In genomic region chr17:8029121-8029520, GRCh38 we compare ENCODE assay signal across 25 cellular contexts. TPM values are rescaled to one million over a fixed set of nuclear protein-coding genes. Genes with fewer than 3 reads are reported as not detected.
DNase-seq lines count a peak whose midpoint lies in the region; ATAC-seq, FAIRE-seq and TF ChIP-seq lines count a peak whose summit lies in the region.
"Had no signal": no experiment of that assay in that cellular context is flagged by ENCODE, and none has a peak within 500 bp of the region (broad histone marks: within the 10 kb centered on the region; RNA-seq: fewer than 3 reads in every experiment).

No MANE protein-coding gene starts in this region.

- H3K4me3 ChIP-seq in BJ (ENCODE audit: low read depth, low read length) (no peak overlapping the region), cardiac fibroblast (replicated peaks in 1 of 2; ENCODE audit: low read depth in 2 of 2, low read length in 2 of 2) (no peak overlapping the region), right lobe of liver (no peak overlapping the region)
- H3K4me3 ChIP-seq: gastrocnemius medialis, neural progenitor cell, SJCRH30, thoracic aorta had no signal

- peaks cover 0 to 14% (median 0%) of the 10 kb centered on the region in 4 donors for H3K4me1 ChIP-seq in right lobe of liver
- H3K4me1 ChIP-seq: gastrocnemius medialis, neural progenitor cell had no signal

- no peak overlapping the region for H3K27ac Mint-ChIP-seq in glutamatergic neuron (ENCODE audit: unreplicated experiment)
- H3K27ac Mint-ChIP-seq: activated B cell treated with CpG ODN at 0.5 μM for 24 hours; activated CD4-positive, alpha-beta memory T cell treated with anti-CD3 and anti-CD28 coated beads, Interleukin-2, amount 10 ng/mL, durations not matched to agents 7 days and 5 days; activated naive CD4-positive, alpha-beta T cell treated with anti-CD3 and anti-CD28 coated beads for 36 hours; neural progenitor cell; stimulated activated effector memory CD8-positive, alpha-beta T cell treated with anti-CD3 and anti-CD28 coated beads, Interleukin-12 subunit alpha, Interleukin-12 subunit beta, amount 100 ng/mL, for 72 hours had no signal

- H3K36me3 ChIP-seq in BJ (ENCODE audit: control insufficient read depth, insufficient read depth, low read length) (no peaks in the 10 kb centered on the region), right lobe of liver (no peaks in the 10 kb centered on the region)
- H3K36me3 ChIP-seq: gastrocnemius medialis, neural progenitor cell, SJCRH30, thoracic aorta had no signal

- H3K9me3 Mint-ChIP-seq in glutamatergic neuron (ENCODE audit: unreplicated experiment): peaks cover 2% of the 10 kb centered on the region
- H3K9me3 Mint-ChIP-seq: activated B cell treated with CpG ODN at 0.5 μM for 24 hours; activated CD4-positive, alpha-beta memory T cell treated with anti-CD3 and anti-CD28 coated beads, Interleukin-2, amount 10 ng/mL, durations not matched to agents 7 days and 5 days; activated naive CD4-positive, alpha-beta T cell treated with anti-CD3 and anti-CD28 coated beads for 36 hours; neural progenitor cell; stimulated activated effector memory CD8-positive, alpha-beta T cell treated with anti-CD3 and anti-CD28 coated beads, Interleukin-12 subunit alpha, Interleukin-12 subunit beta, amount 100 ng/mL, for 72 hours had no signal

- no peaks in the 10 kb centered on the region for H3K9me3 ChIP-seq in right lobe of liver
- H3K9me3 ChIP-seq: gastrocnemius medialis, SJCRH30, thoracic aorta had no signal

- CTCF ChIA-PET in BJ (lab: Yijun Ruan, JAX): interaction anchor here (1.7 to 2.0 kb wide), 2 partner anchors 29 to 31 kb away, joined by 3 to 5 read pairs; no protein-coding TSS in a partner anchor

- no peak overlapping the region for H3K27ac ChIP-seq in right lobe of liver
- H3K27ac ChIP-seq: gastrocnemius medialis, neural progenitor cell, SJCRH30, thoracic aorta had no signal

- DNase-seq in BJ (ENCODE audit: low read depth): peak; percentile 9
- DNase-seq in M059J (ENCODE audit: low read depth): peak; percentile 93
- peak; percentile 9 to 31 for DNase-seq in cardiac fibroblast (ENCODE audit: low read depth in 2 of 2)
- peak; percentile 30 for DNase-seq in kidney tubule cell (ENCODE audit: low spot score)
- no peak for DNase-seq in dermis blood vessel endothelial cell
- DNase-seq in glutamatergic neuron: no peak
- no peak for DNase-seq in right lobe of liver
- DNase-seq in GM12892 (ENCODE audit: insufficient read length): no peak
- DNase-seq: activated B cell treated with CpG ODN at 0.5 μM for 24 hours; activated CD4-positive, alpha-beta memory T cell treated with anti-CD3 and anti-CD28 coated beads, Interleukin-2, amount 10 ng/mL, durations not matched to agents 7 days and 5 days; activated naive CD4-positive, alpha-beta T cell treated with anti-CD3 and anti-CD28 coated beads for 36 hours; gastrocnemius medialis; left colon; NCI-H1436 treated with DMSO at 0.1 percent for 48 hours; NCI-H2171; NCI-H69; SJCRH30 had no signal

- H3K4me1 Mint-ChIP-seq in glutamatergic neuron (ENCODE audit: low read depth, unreplicated experiment): no peaks in the 10 kb centered on the region
- H3K4me1 Mint-ChIP-seq: activated B cell treated with CpG ODN at 0.5 μM for 24 hours; activated CD4-positive, alpha-beta memory T cell treated with anti-CD3 and anti-CD28 coated beads, Interleukin-2, amount 10 ng/mL, durations not matched to agents 7 days and 5 days; neural progenitor cell; stimulated activated effector memory CD8-positive, alpha-beta T cell treated with anti-CD3 and anti-CD28 coated beads, Interleukin-12 subunit alpha, Interleukin-12 subunit beta, amount 100 ng/mL, for 72 hours had no signal

- FAIRE-seq in GM12892 (lab: Jason Lieb, UNC): no peak
- FAIRE-seq: colon, H1, HepG2 had no signal

- WGBS in right lobe of liver (ENCODE audit: insufficient coverage, low coverage, low lambda C conversion rate, missing lambda C conversion rate): 43% methylated on average over 4 of the region's 5 CpGs

- peaks cover 2% of the 10 kb centered on the region for H3K27me3 Mint-ChIP-seq in glutamatergic neuron (ENCODE audit: unreplicated experiment)

- intact Hi-C loops in right lobe of liver (cut with DNase I): no loop called here

- TF ChIP-seq CTCF in BJ (IDR thresholded peaks at IDR 0.05; ENCODE audit: insufficient read depth, low read depth, low read length): no peak
- no peak for TF ChIP-seq CTCF in cardiac fibroblast (IDR thresholded peaks at IDR 0.05; ENCODE audit: low read depth, low read length)
- TF ChIP-seq CTCF in glutamatergic neuron (IDR thresholded peaks at IDR 0.05; ENCODE audit: partially characterized antibody, unreplicated experiment): no peak
- no peak for TF ChIP-seq CTCF in right lobe of liver (IDR thresholded peaks at IDR 0.05)

- no peak for ATAC-seq in right lobe of liver
- ATAC-seq: gastrocnemius medialis; HepG2; left colon; stimulated activated effector memory CD8-positive, alpha-beta T cell treated with anti-CD3 and anti-CD28 coated beads, Interleukin-12 subunit alpha, Interleukin-12 subunit beta, amount 100 ng/mL, for 72 hours had no signal

- peaks cover 12% of the 10 kb centered on the region for H3K27me3 ChIP-seq in BJ (ENCODE audit: control insufficient read depth, insufficient read depth, low read length)
- no peaks in the 10 kb centered on the region for H3K27me3 ChIP-seq in right lobe of liver
- H3K27me3 ChIP-seq: neural progenitor cell, SJCRH30 had no signal

- TF ChIP-seq POLR2A in right lobe of liver (IDR thresholded peaks at IDR 0.05): no peak
- no peak for TF ChIP-seq POLR2A in GM12892 (IDR thresholded peaks at IDR 0.05; ENCODE audit: low read depth, low read length)

- POLR2A ChIA-PET in BJ (lab: Charles Lee): no interaction called here

- H3K36me3 Mint-ChIP-seq in glutamatergic neuron (ENCODE audit: unreplicated experiment): no peaks in the 10 kb centered on the region
- H3K36me3 Mint-ChIP-seq: neural progenitor cell; stimulated activated effector memory CD8-positive, alpha-beta T cell treated with anti-CD3 and anti-CD28 coated beads, Interleukin-12 subunit alpha, Interleukin-12 subunit beta, amount 100 ng/mL, for 72 hours had no signal

- no peak overlapping the region for H3K4me3 Mint-ChIP-seq in glutamatergic neuron (ENCODE audit: unreplicated experiment)
- H3K4me3 Mint-ChIP-seq: activated B cell treated with CpG ODN at 0.5 μM for 24 hours; activated CD4-positive, alpha-beta memory T cell treated with anti-CD3 and anti-CD28 coated beads, Interleukin-2, amount 10 ng/mL, durations not matched to agents 7 days and 5 days; activated naive CD4-positive, alpha-beta T cell treated with anti-CD3 and anti-CD28 coated beads for 36 hours; neural progenitor cell; stimulated activated effector memory CD8-positive, alpha-beta T cell treated with anti-CD3 and anti-CD28 coated beads, Interleukin-12 subunit alpha, Interleukin-12 subunit beta, amount 100 ng/mL, for 72 hours had no signal

RNA-seq across cellular contexts. Expression of gene ALOX15B, which starts 9.7 kb away (rescaled TPM):
- polyA plus RNA-seq in BJ (2011; rRNA removed): not detected in 2 replicates
- polyA minus RNA-seq in BJ (2011; rRNA and poly(A)+ RNA removed): not detected in 2 replicates
- not detected in 2 replicates for total RNA-seq in M059J (2014; rRNA removed; shearing (Covaris generic))
- total RNA-seq in dermis blood vessel endothelial cell: not detected in 2 replicates
- not detected for total RNA-seq in glutamatergic neuron (ENCODE audit: unreplicated experiment)
- 1 to 10 TPM in 2 of 6 experiments, under 1 TPM in 4; 0.22 to 2.2 (median 0.72) TPM for total RNA-seq in right lobe of liver
- not detected for polyA plus RNA-seq in GM12892 (2012; ENCODE audit: missing spikeins)
- total RNA-seq: activated B cell treated with CpG ODN at 0.5 μM for 24 hours; activated CD4-positive, alpha-beta memory T cell treated with anti-CD3 and anti-CD28 coated beads, Interleukin-2, amount 10 ng/mL, durations not matched to agents 7 days and 5 days; activated naive CD4-positive, alpha-beta T cell treated with anti-CD3 and anti-CD28 coated beads for 36 hours; HepG2; SJCRH30; T-helper 2 cell treated with Interferon-gamma antibody and Interleukin-4, amounts not matched to agents 100 ng/mL and 5 ng/mL, for 36 hours had no signal
- polyA plus RNA-seq: AG04450, HepG2 had no signal

RNA-seq across cellular contexts. Expression of gene GUCY2D, which starts 26.7 kb away (rescaled TPM):
- polyA plus RNA-seq in BJ (2011; rRNA removed): 0.01 TPM in 1 of 2 replicates, not detected in the other
- not detected in 2 replicates for polyA minus RNA-seq in BJ (2011; rRNA and poly(A)+ RNA removed)
- total RNA-seq in M059J (2014; rRNA removed; shearing (Covaris generic)): not detected in 2 replicates
- not detected in 2 replicates for total RNA-seq in dermis blood vessel endothelial cell
- total RNA-seq in glutamatergic neuron (ENCODE audit: unreplicated experiment): not detected
- total RNA-seq in right lobe of liver: under 1 TPM in 1 of 6 experiments, not detected in 5; 0.33 TPM
- not detected for polyA plus RNA-seq in GM12892 (2012; ENCODE audit: missing spikeins)
- total RNA-seq: activated B cell treated with CpG ODN at 0.5 μM for 24 hours; activated CD4-positive, alpha-beta memory T cell treated with anti-CD3 and anti-CD28 coated beads, Interleukin-2, amount 10 ng/mL, durations not matched to agents 7 days and 5 days; activated naive CD4-positive, alpha-beta T cell treated with anti-CD3 and anti-CD28 coated beads for 36 hours; gastrocnemius medialis; HepG2; left colon; SJCRH30; thoracic aorta had no signal
- polyA plus RNA-seq: AG04450, HepG2 had no signal

RNA-seq across cellular contexts. Expression of gene ALOX12B, which starts 58.4 kb away (rescaled TPM):
- not detected in 2 replicates for polyA plus RNA-seq in BJ (2011; rRNA removed)
- polyA minus RNA-seq in BJ (2011; rRNA and poly(A)+ RNA removed): not detected in 2 replicates
- not detected in 2 replicates for total RNA-seq in M059J (2014; rRNA removed; shearing (Covaris generic))
- not detected in 2 replicates for total RNA-seq in dermis blood vessel endothelial cell
- not detected for total RNA-seq in glutamatergic neuron (ENCODE audit: unreplicated experiment)
- not detected for total RNA-seq in right lobe of liver
- not detected for polyA plus RNA-seq in GM12892 (2012; ENCODE audit: missing spikeins)
- total RNA-seq: gastrocnemius medialis; H1; HepG2; SJCRH30; T-helper 2 cell treated with Interferon-gamma antibody and Interleukin-4, amounts not matched to agents 100 ng/mL and 5 ng/mL, for 36 hours; thoracic aorta had no signal
- polyA plus RNA-seq: AG04450 had no signal

Comparison
In these comparisons a context has a peak if more than half of its experiments do, and no peak if none do; other contexts are left out.
1. DNase-seq: peak in BJ (single experiment), M059J (single experiment), cardiac fibroblast (2 of 2) and kidney tubule cell (single experiment); none in dermis blood vessel endothelial cell (single experiment), glutamatergic neuron (single experiment), right lobe of liver (0 of 3) and GM12892 (single experiment).